14 cellular contexts compared by ENCODE assay signal in genomic region chr1:46008585-46008984, GRCh38.
"Had no signal": no experiment of that assay in that cellular context is flagged by ENCODE, and none has a peak within 500 bp of the region (broad histone marks: within the 10 kb centered on the region; RNA-seq: fewer than 3 reads in every experiment).

No MANE protein-coding gene starts in this region.

- H3K9ac ChIP-seq: neural progenitor cell had no signal

- DNase-seq: activated B cell treated with CpG ODN at 0.5 μM for 24 hours; activated CD4-positive, alpha-beta T cell treated with anti-CD3 and anti-CD28 coated beads, Interleukin-2, amount 50 U/mL, for 1 hour; activated CD8-positive, alpha-beta memory T cell treated with anti-CD3 and anti-CD28 coated beads for 24 hours; activated naive CD4-positive, alpha-beta T cell; activated naive CD8-positive, alpha-beta T cell treated with anti-CD3 and anti-CD28 coated beads, Interleukin-2, amount 10 ng/mL, durations not matched to agents 7 days and 5 days; hypothalamus; kidney glomerular epithelial cell; lower lobe of right lung; naive B cell; stimulated activated CD4-positive, alpha-beta T cell treated with anti-CD3 and anti-CD28 coated beads, Interleukin-12 subunit alpha, Interleukin-12 subunit beta, amount 100 ng/mL, for 4 hours; stimulated activated naive B cell treated with anti-CD40 and anti-IgM and Interleukin-4, amounts not matched to agents 10 μg/mL and 1 μg/mL and 100 μg/mL, for 72 hours; SW 1271; thyroid gland had no signal

- H3K27ac ChIP-seq: lower lobe of right lung, neural progenitor cell, thyroid gland had no signal

- H3K4me3 ChIP-seq: lower lobe of right lung, neural progenitor cell, thyroid gland had no signal

- H3K36me3 ChIP-seq: neural progenitor cell had no signal

- H3K4me1 ChIP-seq: neural progenitor cell, thyroid gland had no signal

- ATAC-seq: lower lobe of right lung; stimulated activated naive B cell treated with anti-CD40 and anti-IgM and Interleukin-4, amounts not matched to agents 10 μg/mL and 1 μg/mL and 100 μg/mL, for 72 hours had no signal

- H3K27me3 ChIP-seq: neural progenitor cell, thyroid gland had no signal

- H3K9me3 ChIP-seq: lower lobe of right lung, thyroid gland had no signal

- H3K4me2 ChIP-seq: neural progenitor cell had no signal

- H2AFZ ChIP-seq: neural progenitor cell had no signal
